ENCODE assay signal across 8 cellular contexts in the genomic region with DNA sequence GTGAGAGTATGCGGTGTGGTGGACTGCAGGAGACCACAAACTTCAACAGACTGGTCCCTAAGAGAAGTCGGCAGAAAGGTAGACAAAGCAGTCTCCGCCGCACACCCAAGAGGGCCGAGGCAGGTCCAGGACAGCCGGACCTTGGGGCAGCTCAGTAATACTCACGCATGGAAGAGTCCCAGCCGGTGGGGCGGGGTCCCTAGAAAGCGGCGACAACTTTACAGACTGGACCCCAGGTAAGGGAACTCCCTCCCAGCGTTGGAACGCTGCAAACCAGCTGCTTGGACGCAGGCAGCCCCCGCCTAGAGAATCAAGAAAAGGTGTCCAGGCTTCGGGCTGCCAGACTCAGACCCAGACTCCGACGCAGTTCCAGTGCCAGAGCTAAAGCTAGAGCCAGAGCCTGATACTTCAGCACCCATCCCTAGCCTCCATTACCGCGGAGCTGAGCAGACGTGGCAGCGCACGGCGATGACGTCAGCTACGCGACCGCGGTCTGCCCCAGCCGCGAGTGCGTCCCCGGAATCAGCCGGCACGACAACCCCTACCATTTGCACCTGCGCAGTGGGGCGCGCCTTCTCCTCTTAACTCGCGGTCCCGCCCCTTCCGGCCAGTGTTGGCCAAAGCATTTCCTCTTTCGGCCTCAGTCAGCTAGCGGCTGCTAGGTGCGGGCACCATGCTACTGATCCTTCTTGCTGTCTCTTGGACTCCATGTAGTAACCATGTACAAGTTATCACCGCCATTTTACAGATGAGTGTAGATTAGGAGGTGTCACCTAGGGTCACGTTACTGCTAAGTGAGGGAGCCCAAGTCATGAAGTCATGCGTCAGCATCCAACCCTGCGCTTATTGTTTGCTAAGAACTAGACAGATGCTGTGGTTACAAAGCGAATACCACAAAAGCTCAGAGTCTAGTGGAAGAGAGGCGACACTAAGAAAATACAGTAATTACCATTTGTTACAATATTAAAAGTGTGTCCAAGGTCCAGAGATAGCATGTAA. TPM values are rescaled to one million over a fixed set of nuclear protein-coding genes. Genes with fewer than 3 reads are reported as not detected.
DNase-seq lines count a peak whose midpoint lies in the region; ATAC-seq and TF ChIP-seq lines count a peak whose summit lies in the region.

TSS of gene TMEM39A (minus strand) at position 445 of the 999 bp plus-strand sequence. CDS start 1,541 bp downstream, outside the sequence.

- H3K9me3 Mint-ChIP-seq in activated naive CD8-positive, alpha-beta T cell (ENCODE audit: low read depth) = no peaks in the 10 kb centered on the region

- peak; percentile 99 for DNase-seq in GM10248 (ENCODE audit: extremely low spot score)
- peak; percentile 100 for DNase-seq in NCI-H1105 (lab: John Stamatoyannopoulos, UW)
- DNase-seq in SKM-1 treated with dmso at 0.1 percent for 144 hours (lab: John Stamatoyannopoulos, UW; ENCODE audit: unreplicated experiment) = peak; percentile 96
- DNase-seq in glomerular endothelial cell (ENCODE audit: extremely low read depth, low read depth, low spot score) = peak; percentile 79
- peak; percentile 96 for DNase-seq in occipital lobe (lab: John Stamatoyannopoulos, UW)

- peak; percentile 88 for ATAC-seq in HG02623 (IDR thresholded peaks at IDR 0.05; ENCODE audit: unreplicated experiment)

- H3K27ac Mint-ChIP-seq in activated naive CD8-positive, alpha-beta T cell = peak within 1 kb of the TSS; percentile 98

- H3K4me3 Mint-ChIP-seq in activated naive CD8-positive, alpha-beta T cell = peak within 1 kb of the TSS; percentile 99

- CTCF ChIA-PET in GM10248 (lab: Yijun Ruan, JAX) = interaction anchor here (0.9 to 3.1 kb wide), 10 partner anchors 10 to 226 kb away, joined by 3 to 12 read pairs (median 4); partner anchors contain the start of genes B4GALT4 and TIMMDC1

- H3K36me3 Mint-ChIP-seq in activated naive CD8-positive, alpha-beta T cell = peaks cover 8% of the 10 kb centered on the region

- H3K27me3 Mint-ChIP-seq in activated naive CD8-positive, alpha-beta T cell = no peaks in the 10 kb centered on the region

- POLR2A ChIA-PET in GM10248 (lab: Yijun Ruan, JAX) = interaction anchor here (0.7 to 1.4 kb wide), 8 partner anchors 8 to 98 kb away, joined by 3 to 5 read pairs (median 4); partner anchors contain the start of gene TIMMDC1

- TF ChIP-seq CTCF in GM10248 (IDR thresholded peaks at IDR 0.05; ENCODE audit: control extremely low read depth, extremely low read depth, low read depth, missing control alignments) = no peak

- peaks cover 45% of the 10 kb centered on the region for H3K4me1 Mint-ChIP-seq in activated naive CD8-positive, alpha-beta T cell (ENCODE audit: low read depth)

- H3K27ac ChIP-seq in temporal lobe (ENCODE audit: low read depth, low read length) = peak within 1 kb of the TSS; percentile 67

RNA-seq across cellular contexts. Expression of gene TMEM39A, which starts in this region (rescaled TPM):
- total RNA-seq in glomerular endothelial cell (28.9 and 31.9 TPM in 2 replicates), occipital lobe (11.2 TPM), temporal lobe (10.3 TPM)

Comparison
In these comparisons a context has a peak if more than half of its experiments do, and no peak if none do; other contexts are left out.
1. Peak in every context shown above with its lines: DNase-seq, ATAC-seq and H3K27ac ChIP-seq.